Comparison of ENCODE assay signal across 22 cellular contexts in genomic region chr1:202157945-202158344, GRCh38. TPM values are rescaled to one million over a fixed set of nuclear protein-coding genes. Genes with fewer than 3 reads are reported as not detected.
A peak's percentile ranks its signal among the peaks of the same experiment; 100 is the strongest.
DNase-seq lines count a peak whose midpoint lies in the region; FAIRE-seq lines count a peak whose summit lies in the region.
"Had no signal": no experiment of that assay in that cellular context is flagged by ENCODE, and none has a peak within 500 bp of the region (broad histone marks: within the 10 kb centered on the region; RNA-seq: fewer than 3 reads in every experiment).

No MANE protein-coding gene starts in this region.

- peaks cover 62% of the 10 kb centered on the region for H3K4me1 Mint-ChIP-seq in T-helper 2 cell treated with Interferon-gamma antibody and Interleukin-4, amounts not matched to agents 5 μg/mL and 100 μg/mL, for 36 hours (ENCODE audit: low read depth)
- H3K4me1 Mint-ChIP-seq in CD8-positive, alpha-beta memory T cell = peaks cover 77 to 90% (median 81%) of the 10 kb centered on the region in 3 donors
- peaks cover 76% of the 10 kb centered on the region for H3K4me1 Mint-ChIP-seq in activated CD4-positive, alpha-beta memory T cell treated with anti-CD3 and anti-CD28 coated beads, Interleukin-2, amount 10 ng/mL, durations not matched to agents 7 days and 5 days
- H3K4me1 Mint-ChIP-seq in immature natural killer cell = peaks cover 75 to 78% of the 10 kb centered on the region in 2 donors

- peak overlapping the region; percentile 26 for H3K27ac Mint-ChIP-seq in T-helper 2 cell treated with Interferon-gamma antibody and Interleukin-4, amounts not matched to agents 5 μg/mL and 100 μg/mL, for 36 hours
- peak overlapping the region in 7 of 8 donors; percentile 29 to 100 (median 97) for H3K27ac Mint-ChIP-seq in CD8-positive, alpha-beta memory T cell
- peak overlapping the region; percentile 59 for H3K27ac Mint-ChIP-seq in activated CD4-positive, alpha-beta memory T cell treated with anti-CD3 and anti-CD28 coated beads, Interleukin-2, amount 10 ng/mL, durations not matched to agents 7 days and 5 days
- H3K27ac Mint-ChIP-seq in immature natural killer cell = peak overlapping the region; percentile 53 to 100 (median 98)
- H3K27ac Mint-ChIP-seq: nephron progenitor cell had no signal

- no peaks in the 10 kb centered on the region for H3K27me3 ChIP-seq in CD8-positive, alpha-beta memory T cell (ENCODE audit: insufficient read depth, low read length, poor library complexity, severe bottlenecking)
- H3K27me3 ChIP-seq in small intestine (ENCODE audit: control insufficient read depth in 2 of 2, insufficient read depth in 2 of 2, low read length in 2 of 2) = no peaks in the 10 kb centered on the region
- H3K27me3 ChIP-seq: esophagus squamous epithelium, MG63 had no signal

- peak overlapping the region; percentile 100 for H3K4me3 Mint-ChIP-seq in T-helper 2 cell treated with Interferon-gamma antibody and Interleukin-4, amounts not matched to agents 5 μg/mL and 100 μg/mL, for 36 hours
- peak overlapping the region; percentile 55 to 100 (median 95) for H3K4me3 Mint-ChIP-seq in CD8-positive, alpha-beta memory T cell
- H3K4me3 Mint-ChIP-seq in activated CD4-positive, alpha-beta memory T cell treated with anti-CD3 and anti-CD28 coated beads, Interleukin-2, amount 10 ng/mL, durations not matched to agents 7 days and 5 days = peak overlapping the region; percentile 98
- peak overlapping the region in 2 of 5 donors; percentile 23 to 35 for H3K4me3 Mint-ChIP-seq in immature natural killer cell
- H3K4me3 Mint-ChIP-seq: nephron progenitor cell had no signal

- POLR2A ChIA-PET in CD8-positive, alpha-beta memory T cell (lab: Charles Lee) = no interaction called here
- POLR2A ChIA-PET in activated CD4-positive, alpha-beta memory T cell treated with anti-CD3 and anti-CD28 coated beads, Interleukin-2, amount 10 ng/mL, durations not matched to agents 7 days and 5 days (lab: Charles Lee) = interaction anchor here (1.0 kb wide), 1 partner anchor 14 kb away, joined by 4 read pairs; the partner anchor contains the start of gene ARL8A

- 87 to 96% (median 90%) methylated on average over 10 of the region's 10 CpGs for WGBS in small intestine, 3 donors

- peak overlapping the region; percentile 97 for H3K27ac ChIP-seq in CD8-positive, alpha-beta memory T cell (ENCODE audit: low read depth, low read length)
- no peak overlapping the region for H3K27ac ChIP-seq in small intestine (ENCODE audit: low read depth in 1 of 2, low read length in 1 of 2)
- H3K27ac ChIP-seq: esophagus squamous epithelium, SJCRH30 had no signal

- peaks cover 42% of the 10 kb centered on the region for H3K36me3 ChIP-seq in CD8-positive, alpha-beta memory T cell (ENCODE audit: insufficient read depth, low read length)
- no peaks in the 10 kb centered on the region for H3K36me3 ChIP-seq in small intestine (ENCODE audit: control insufficient read depth in 2 of 2, insufficient read depth in 2 of 2, low read length in 2 of 2)
- H3K36me3 ChIP-seq: esophagus squamous epithelium, MG63, SJCRH30 had no signal

- FAIRE-seq in small intestine (lab: Jason Lieb, UNC) = no peak

- H3K9me3 Mint-ChIP-seq in T-helper 2 cell treated with Interferon-gamma antibody and Interleukin-4, amounts not matched to agents 5 μg/mL and 100 μg/mL, for 36 hours = no peaks in the 10 kb centered on the region
- H3K9me3 Mint-ChIP-seq in CD8-positive, alpha-beta memory T cell = no peaks in the 10 kb centered on the region
- H3K9me3 Mint-ChIP-seq in activated CD4-positive, alpha-beta memory T cell treated with anti-CD3 and anti-CD28 coated beads, Interleukin-2, amount 10 ng/mL, durations not matched to agents 7 days and 5 days = no peaks in the 10 kb centered on the region
- peaks cover 0 to 1% (median 0%) of the 10 kb centered on the region in 6 donors for H3K9me3 Mint-ChIP-seq in immature natural killer cell
- H3K9me3 Mint-ChIP-seq: nephron progenitor cell had no signal

- peaks cover 66% of the 10 kb centered on the region for H3K4me1 ChIP-seq in CD8-positive, alpha-beta memory T cell (ENCODE audit: insufficient read depth, low read length)
- peaks cover 0 to 3% of the 10 kb centered on the region in 2 donors for H3K4me1 ChIP-seq in small intestine (ENCODE audit: control insufficient read depth in 2 of 2, insufficient read depth in 1 of 2, low read depth in 1 of 2, low read length in 1 of 2)

- no peaks in the 10 kb centered on the region for H3K27me3 Mint-ChIP-seq in T-helper 2 cell treated with Interferon-gamma antibody and Interleukin-4, amounts not matched to agents 5 μg/mL and 100 μg/mL, for 36 hours (ENCODE audit: low read depth)
- H3K27me3 Mint-ChIP-seq in CD8-positive, alpha-beta memory T cell = peaks cover 0 to 2% of the 10 kb centered on the region in 2 donors
- no peaks in the 10 kb centered on the region for H3K27me3 Mint-ChIP-seq in activated CD4-positive, alpha-beta memory T cell treated with anti-CD3 and anti-CD28 coated beads, Interleukin-2, amount 10 ng/mL, durations not matched to agents 7 days and 5 days
- peaks cover 7 to 18% (median 13%) of the 10 kb centered on the region in 3 donors for H3K27me3 Mint-ChIP-seq in immature natural killer cell (ENCODE audit: low read depth in 3 of 3)

- H3K36me3 Mint-ChIP-seq in T-helper 2 cell treated with Interferon-gamma antibody and Interleukin-4, amounts not matched to agents 5 μg/mL and 100 μg/mL, for 36 hours (ENCODE audit: low read depth) = peaks cover 62% of the 10 kb centered on the region
- peaks cover 4 to 62% (median 24%) of the 10 kb centered on the region in 3 donors for H3K36me3 Mint-ChIP-seq in CD8-positive, alpha-beta memory T cell
- H3K36me3 Mint-ChIP-seq in activated CD4-positive, alpha-beta memory T cell treated with anti-CD3 and anti-CD28 coated beads, Interleukin-2, amount 10 ng/mL, durations not matched to agents 7 days and 5 days (ENCODE audit: low read depth) = peaks cover 70% of the 10 kb centered on the region
- H3K36me3 Mint-ChIP-seq in immature natural killer cell = peaks cover 12 to 28% (median 24%) of the 10 kb centered on the region in 3 donors

- no peak for DNase-seq in T-helper 2 cell treated with Interferon-gamma antibody and Interleukin-4, amounts not matched to agents 5 μg/mL and 100 μg/mL, for 36 hours (ENCODE audit: low spot score)
- DNase-seq in T-helper 2 cell = no peak
- DNase-seq in CD8-positive, alpha-beta memory T cell = no peak
- DNase-seq in activated CD4-positive, alpha-beta memory T cell treated with anti-CD3 and anti-CD28 coated beads, Interleukin-2, amount 10 ng/mL, durations not matched to agents 7 days and 5 days = no peak
- no peak for DNase-seq in immature natural killer cell
- no peak for DNase-seq in HuH-7 (ENCODE audit: low spot score)
- no peak for DNase-seq in small intestine
- DNase-seq in DMS153 treated with DMSO at 0.1 percent for 48 hours (lab: John Stamatoyannopoulos, UW; ENCODE audit: unreplicated experiment) = no peak
- DNase-seq: 8988T; anterior cingulate cortex; central memory CD4-positive, alpha-beta T cell; DMS 273 treated with DMSO at 0.1 percent for 48 hours; effector CD8-positive, alpha-beta T cell; esophagus squamous epithelium; GF-D8; mesenchymal stem cell; MG63; nephron progenitor cell; SJCRH30; stimulated activated CD4-positive, alpha-beta T cell treated with anti-CD3 and anti-CD28 coated beads, Interleukin-2, amount 100 ng/mL, for 24 hours; T-helper 9 cell had no signal

- no peaks in the 10 kb centered on the region for H3K9me3 ChIP-seq in CD8-positive, alpha-beta memory T cell (ENCODE audit: low read length)
- no peaks in the 10 kb centered on the region for H3K9me3 ChIP-seq in small intestine (ENCODE audit: control insufficient read depth, low read depth)
- H3K9me3 ChIP-seq: esophagus squamous epithelium, MG63, SJCRH30 had no signal

- no peak overlapping the region for H3K4me3 ChIP-seq in CD8-positive, alpha-beta memory T cell (ENCODE audit: low read length)
- no peak overlapping the region for H3K4me3 ChIP-seq in small intestine (ENCODE audit: low read depth in 1 of 2, low read length in 2 of 2)
- H3K4me3 ChIP-seq: esophagus squamous epithelium, MG63, SJCRH30 had no signal

- CTCF ChIA-PET in CD8-positive, alpha-beta memory T cell (lab: Charles Lee) = interaction anchor here (2.6 kb wide), 1 partner anchor 22 kb away, joined by 10 read pairs; no protein-coding TSS in a partner anchor
- CTCF ChIA-PET in activated CD4-positive, alpha-beta memory T cell treated with anti-CD3 and anti-CD28 coated beads, Interleukin-2, amount 10 ng/mL, durations not matched to agents 7 days and 5 days (lab: Charles Lee) = interaction anchor here (0.8 kb wide), 1 partner anchor 35 kb away, joined by 3 read pairs; no protein-coding TSS in a partner anchor

RNA-seq across cellular contexts. Expression of gene PTPN7, which starts 2.5 kb away (rescaled TPM):
- total RNA-seq in CD8-positive, alpha-beta memory T cell = 100 to 1,000 TPM; 446 to 449 TPM
- polyA plus RNA-seq in CD8-positive, alpha-beta memory T cell = 91.4 TPM
- total RNA-seq in activated CD4-positive, alpha-beta memory T cell treated with anti-CD3 and anti-CD28 coated beads, Interleukin-2, amount 10 ng/mL, durations not matched to agents 7 days and 5 days = 100 to 1,000 TPM; 228 to 231 TPM
- polyA plus RNA-seq in immature natural killer cell (100 to 1,000 TPM in 1 of 3 donors, 10 to 100 TPM in 2; 55.4 to 126 (median 58.4) TPM), small intestine (1 to 10 TPM; 1.9 to 8.9 (median 2.5) TPM)

RNA-seq across cellular contexts. Expression of gene ARL8A, which starts 13.4 kb away (rescaled TPM):
- 10 to 100 TPM; 50.2 to 51.4 TPM for total RNA-seq in CD8-positive, alpha-beta memory T cell
- polyA plus RNA-seq in CD8-positive, alpha-beta memory T cell = 12.3 TPM
- 10 to 100 TPM; 62.4 to 63.8 TPM for total RNA-seq in activated CD4-positive, alpha-beta memory T cell treated with anti-CD3 and anti-CD28 coated beads, Interleukin-2, amount 10 ng/mL, durations not matched to agents 7 days and 5 days
- polyA plus RNA-seq in immature natural killer cell (10 to 100 TPM in 2 of 3 donors, 1 to 10 TPM in 1; 9.7 to 15.0 (median 11.0) TPM), small intestine (10 to 100 TPM; 17.4 to 23.0 (median 22.2) TPM)

RNA-seq across cellular contexts. Expression of gene GPR37L1, which starts 35.2 kb away (rescaled TPM):
- total RNA-seq in CD8-positive, alpha-beta memory T cell = not detected
- polyA plus RNA-seq in CD8-positive, alpha-beta memory T cell = 0.08 TPM
- total RNA-seq in activated CD4-positive, alpha-beta memory T cell treated with anti-CD3 and anti-CD28 coated beads, Interleukin-2, amount 10 ng/mL, durations not matched to agents 7 days and 5 days = not detected
- polyA plus RNA-seq in immature natural killer cell (under 1 TPM in 2 of 3 donors, not detected in 1; 0.10 to 0.16 TPM), small intestine (under 1 TPM in 2 of 3 donors, not detected in 1; 0.22 to 0.37 TPM)

RNA-seq across cellular contexts. Expression of gene LGR6, which starts 35.7 kb away (rescaled TPM):
- under 1 TPM; 0.40 to 0.53 TPM for total RNA-seq in CD8-positive, alpha-beta memory T cell
- 3.1 TPM for polyA plus RNA-seq in CD8-positive, alpha-beta memory T cell
- under 1 TPM in 1 of 2 experiments, not detected in 1; 0.08 TPM for total RNA-seq in activated CD4-positive, alpha-beta memory T cell treated with anti-CD3 and anti-CD28 coated beads, Interleukin-2, amount 10 ng/mL, durations not matched to agents 7 days and 5 days
- polyA plus RNA-seq in immature natural killer cell = 10 to 100 TPM; 10.9 to 26.8 (median 21.1) TPM
- 1 to 10 TPM in 1 of 3 donors, under 1 TPM in 1, not detected in 1; 0.27 to 1.0 TPM for polyA plus RNA-seq in small intestine
- total RNA-seq: H4, SJCRH30 had no signal

Comparison
In these comparisons a context has a peak if more than half of its experiments do, and no peak if none do; other contexts are left out.
1. H3K27ac Mint-ChIP-seq: peak in every context shown above with its lines; median percentile 98 in immature natural killer cell; 97 in CD8-positive, alpha-beta memory T cell; 59 in activated CD4-positive, alpha-beta memory T cell treated with anti-CD3 and anti-CD28 coated beads, Interleukin-2, amount 10 ng/mL, durations not matched to agents 7 days and 5 days; 26 in T-helper 2 cell treated with Interferon-gamma antibody and Interleukin-4, amounts not matched to agents 5 μg/mL and 100 μg/mL, for 36 hours.